ENCODE assay signal across 9 cellular contexts in genomic region chr17:59362811-59363205, GRCh38. TPM values are rescaled to one million over a fixed set of nuclear protein-coding genes. Genes with fewer than 3 reads are reported as not detected.
DNase-seq lines count a peak whose midpoint lies in the region; ATAC-seq and TF ChIP-seq lines count a peak whose summit lies in the region.
"Had no signal": no experiment of that assay in that cellular context is flagged by ENCODE, and none has a peak within 500 bp of the region (broad histone marks: within the 10 kb centered on the region; RNA-seq: fewer than 3 reads in every experiment).

No MANE protein-coding gene starts in this region.

- TF ChIP-seq CTCF in heart left ventricle (IDR thresholded peaks at IDR 0.05), result no peak
- TF ChIP-seq CTCF in vagina (IDR thresholded peaks at IDR 0.05), result no peak

- intact Hi-C loops in heart left ventricle (cut with DNase I), result no loop called here
- intact Hi-C loops in left ventricle myocardium superior (cut with micrococcal nuclease), result no loop called here
- intact Hi-C loops in vagina (cut with DNase I), result no loop called here

- H3K9me3 ChIP-seq in heart left ventricle (no peaks in the 10 kb centered on the region), mesodermal cell (ENCODE audit: control insufficient read depth, low read length) (no peaks in the 10 kb centered on the region), vagina (no peaks in the 10 kb centered on the region)

- no peak for DNase-seq in heart left ventricle
- DNase-seq in left ventricle myocardium superior, result no peak
- peak; percentile 51 for DNase-seq in amniotic epithelial cell (ENCODE audit: low read depth)
- DNase-seq in vagina (ENCODE audit: extremely low spot score in 2 of 2), result no peak
- DNase-seq in AML-193 (lab: John Stamatoyannopoulos, UW), result no peak
- DNase-seq: NCI-H187 treated with DMSO at 0.1 percent for 48 hours had no signal

- WGBS in heart left ventricle, 4 donors, result 58 to 72% (median 64%) methylated on average over 2 of the region's 2 CpGs
- WGBS in mesodermal cell (ENCODE audit: insufficient coverage in 2 of 2), 2 experiments, result no CpG with 5 or more reads among the region's 2 CpGs

- TF ChIP-seq POLR2A in heart left ventricle (IDR thresholded peaks at IDR 0.05), result no peak
- TF ChIP-seq POLR2A in vagina (IDR thresholded peaks at IDR 0.05), result no peak

- H3K4me3 ChIP-seq in heart left ventricle (peak overlapping the region in 2 of 12 donors; percentile 2 to 5), mesodermal cell (ENCODE audit: extremely low read depth, insufficient read depth, low read length, poor library complexity, severe bottlenecking) (no peak overlapping the region), vagina (no peak overlapping the region)

- H3K27me3 ChIP-seq in heart left ventricle (no peaks in the 10 kb centered on the region), vagina (no peaks in the 10 kb centered on the region)

- H3K4me1 ChIP-seq in heart left ventricle (peaks cover 31 to 99% (median 88%) of the 10 kb centered on the region in 12 donors), mesodermal cell (ENCODE audit: control insufficient read depth, insufficient read depth, low read length, poor library complexity, severe bottlenecking) (peaks cover 75% of the 10 kb centered on the region), vagina (peaks cover 82% of the 10 kb centered on the region)

- ATAC-seq in heart left ventricle (no peak), left ventricle myocardium superior (no peak), GM18861 (IDR thresholded peaks at IDR 0.05; ENCODE audit: unreplicated experiment) (no peak), HG02642 (IDR thresholded peaks at IDR 0.05; ENCODE audit: poor library complexity, unreplicated experiment) (no peak)

- H3K27ac ChIP-seq in heart left ventricle, result peak overlapping the region in 10 of 12 donors; percentile 1 to 94 (median 42)
- peak overlapping the region; percentile 51 for H3K27ac ChIP-seq in mesodermal cell (ENCODE audit: low read depth, low read length, severe bottlenecking)
- H3K27ac ChIP-seq in vagina, result peak overlapping the region; percentile 78

- H3K36me3 ChIP-seq in heart left ventricle, result peaks cover 0 to 29% (median 6%) of the 10 kb centered on the region in 9 donors
- H3K36me3 ChIP-seq in mesodermal cell (ENCODE audit: control insufficient read depth, insufficient read depth, low read length), result peaks cover 31% of the 10 kb centered on the region
- H3K36me3 ChIP-seq in vagina, result no peaks in the 10 kb centered on the region

RNA-seq across cellular contexts. Expression of gene YPEL2, which starts 31.4 kb away (rescaled TPM):
- total RNA-seq in heart left ventricle (10 to 100 TPM; 14.9 to 65.5 (median 40.8) TPM), left ventricle myocardium superior (38.9 TPM), vagina (16.7 TPM)
- polyA plus RNA-seq in heart left ventricle, result 10 to 100 TPM; 11.6 to 15.4 TPM
- polyA plus RNA-seq in mesodermal cell (2013, experiment 1 of 2), result 22.0 TPM
- 19.1 TPM for polyA plus RNA-seq in mesodermal cell (2013, experiment 2 of 2)
